39 cellular contexts compared by ENCODE assay signal in the genomic region with DNA sequence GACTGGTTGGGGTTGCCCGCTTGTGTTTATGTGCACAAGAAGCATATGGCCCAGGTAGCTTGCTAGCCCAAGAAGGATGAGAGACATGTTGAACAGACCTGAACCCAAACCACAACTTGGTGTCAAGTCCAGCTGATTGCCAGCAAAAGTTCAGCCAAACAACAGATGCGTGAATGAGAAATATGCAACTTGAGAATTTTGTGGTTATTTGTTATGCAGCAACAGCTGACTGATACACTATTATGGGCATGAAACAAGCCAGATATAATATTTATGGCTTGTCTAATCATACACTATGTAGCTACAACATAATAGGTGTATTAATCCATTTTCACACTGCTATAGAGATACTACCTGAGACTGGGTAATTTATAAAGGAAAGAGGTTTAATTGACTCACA.
"Had no signal": no experiment of that assay in that cellular context is flagged by ENCODE, and none has a peak within 500 bp of the region (broad histone marks: within the 10 kb centered on the region; RNA-seq: fewer than 3 reads in every experiment).

No MANE protein-coding gene starts in this region.

- H3K4me1 Mint-ChIP-seq: central memory CD8-positive, alpha-beta T cell; T-helper 17 cell had no signal

- H3K36me3 Mint-ChIP-seq: activated CD4-positive, alpha-beta memory T cell treated with anti-CD3 and anti-CD28 coated beads for 36 hours; activated CD8-positive, alpha-beta memory T cell treated with anti-CD3 and anti-CD28 coated beads, Interleukin-2, amount 10 ng/mL, durations not matched to agents 7 days and 5 days; activated naive CD4-positive, alpha-beta T cell treated with anti-CD3 and anti-CD28 coated beads, Interleukin-2, amount 50 U/mL, for 24 hours; activated naive CD8-positive, alpha-beta T cell treated with anti-CD3 and anti-CD28 coated beads for 36 hours had no signal

- H3K4me3 Mint-ChIP-seq: activated B cell treated with CpG ODN at 0.5 μM for 24 hours; activated CD4-positive, alpha-beta memory T cell treated with anti-CD3 and anti-CD28 coated beads for 36 hours; activated CD4-positive, alpha-beta T cell treated with anti-CD3 and anti-CD28 coated beads for 36 hours; activated CD4-positive, alpha-beta T cell treated with anti-CD3 and anti-CD28 coated beads, Interleukin-2, amount 10 ng/mL, durations not matched to agents 24 days and 14 days; activated CD8-positive, alpha-beta memory T cell treated with anti-CD3 and anti-CD28 coated beads, Interleukin-2, amount 10 ng/mL, durations not matched to agents 7 days and 5 days; activated CD8-positive, alpha-beta T cell treated with anti-CD3 and anti-CD28 coated beads, Interleukin-2, amount 10 ng/mL, durations not matched to agents 7 days and 5 days; activated naive CD4-positive, alpha-beta T cell treated with anti-CD3 and anti-CD28 coated beads for 36 hours; activated naive CD4-positive, alpha-beta T cell treated with anti-CD3 and anti-CD28 coated beads, Interleukin-2, amount 50 U/mL, for 24 hours; activated naive CD8-positive, alpha-beta T cell treated with anti-CD3 and anti-CD28 coated beads for 36 hours; activated naive CD8-positive, alpha-beta T cell treated with anti-CD3 and anti-CD28 coated beads, Interleukin-2, amount 50 U/mL, for 24 hours; activated T-helper 1 cell treated with anti-CD3 and anti-CD28 coated beads, Interleukin-12 subunit alpha, Interleukin-12 subunit beta, Interleukin-2, Interleukin-4 antibody, amounts not matched to agents 30 ng/mL and 10 ng/mL and 1 ng/mL, durations not matched to agents 14 hours and 24 hours and 36 hours; brain; central memory CD8-positive, alpha-beta T cell; T-helper 17 cell; T-helper 2 cell treated with Interferon-gamma antibody and Interleukin-4, amounts not matched to agents 5 μg/mL and 100 μg/mL, for 36 hours had no signal

- H3K27ac Mint-ChIP-seq: activated B cell treated with CpG ODN at 0.5 μM for 24 hours; activated CD4-positive, alpha-beta memory T cell treated with anti-CD3 and anti-CD28 coated beads for 36 hours; activated CD4-positive, alpha-beta T cell treated with anti-CD3 and anti-CD28 coated beads for 36 hours; activated CD8-positive, alpha-beta memory T cell treated with anti-CD3 and anti-CD28 coated beads, Interleukin-2, amount 10 ng/mL, durations not matched to agents 7 days and 5 days; activated CD8-positive, alpha-beta T cell treated with anti-CD3 and anti-CD28 coated beads, Interleukin-2, amount 10 ng/mL, durations not matched to agents 7 days and 5 days; activated naive CD4-positive, alpha-beta T cell treated with anti-CD3 and anti-CD28 coated beads for 36 hours; activated naive CD4-positive, alpha-beta T cell treated with anti-CD3 and anti-CD28 coated beads, Interleukin-2, amount 50 U/mL, for 24 hours; activated naive CD8-positive, alpha-beta T cell treated with anti-CD3 and anti-CD28 coated beads for 36 hours; activated naive CD8-positive, alpha-beta T cell treated with anti-CD3 and anti-CD28 coated beads, Interleukin-2, amount 50 U/mL, for 24 hours; activated T-helper 1 cell treated with anti-CD3 and anti-CD28 coated beads, Interleukin-12 subunit alpha, Interleukin-12 subunit beta, Interleukin-2, Interleukin-4 antibody, amounts not matched to agents 30 ng/mL and 10 ng/mL and 1 ng/mL, durations not matched to agents 14 hours and 24 hours and 36 hours; activated T-helper 2 cell treated with anti-CD3 and anti-CD28 coated beads, Interferon-gamma antibody, Interleukin-2, Interleukin-4, amounts not matched to agents 10 μg/mL and 5 μg/mL and 100 μg/mL, durations not matched to agents 14 hours and 24 hours and 36 hours; brain; T-helper 17 cell; T-helper 2 cell treated with Interferon-gamma antibody and Interleukin-4, amounts not matched to agents 5 μg/mL and 100 μg/mL, for 36 hours had no signal

- FAIRE-seq: endometrium, endothelial cell of umbilical vein had no signal

- H3K27me3 Mint-ChIP-seq: activated B cell treated with CpG ODN at 0.5 μM for 24 hours; activated CD4-positive, alpha-beta memory T cell treated with anti-CD3 and anti-CD28 coated beads for 36 hours; activated CD4-positive, alpha-beta T cell treated with anti-CD3 and anti-CD28 coated beads for 36 hours; activated CD4-positive, alpha-beta T cell treated with anti-CD3 and anti-CD28 coated beads, Interleukin-2, amount 10 ng/mL, durations not matched to agents 24 days and 14 days; activated CD8-positive, alpha-beta memory T cell treated with anti-CD3 and anti-CD28 coated beads, Interleukin-2, amount 10 ng/mL, durations not matched to agents 7 days and 5 days; activated naive CD4-positive, alpha-beta T cell treated with anti-CD3 and anti-CD28 coated beads, Interleukin-2, amount 50 U/mL, for 24 hours; activated naive CD8-positive, alpha-beta T cell treated with anti-CD3 and anti-CD28 coated beads for 36 hours; activated naive CD8-positive, alpha-beta T cell treated with anti-CD3 and anti-CD28 coated beads, Interleukin-2, amount 50 U/mL, for 24 hours; brain; central memory CD8-positive, alpha-beta T cell; T-helper 17 cell had no signal

- H3K27ac ChIP-seq: adrenal gland, breast epithelium, cardiac muscle cell, coronary artery, epithelial cell of prostate, esophagus squamous epithelium, gastroesophageal sphincter, WERI-Rb-1 had no signal

- H3K36me3 ChIP-seq: adrenal gland, breast epithelium, cardiac muscle cell, esophagus squamous epithelium, WERI-Rb-1 had no signal

- DNase-seq: activated B cell treated with CpG ODN at 0.5 μM for 24 hours; activated CD4-positive, alpha-beta memory T cell treated with anti-CD3 and anti-CD28 coated beads for 36 hours; activated CD4-positive, alpha-beta T cell treated with anti-CD3 and anti-CD28 coated beads for 36 hours; activated CD4-positive, alpha-beta T cell treated with anti-CD3 and anti-CD28 coated beads, Interleukin-2, amount 10 ng/mL, durations not matched to agents 24 days and 14 days; activated CD4-positive, CD25-positive, alpha-beta regulatory T cell treated with anti-CD3 and anti-CD28 coated beads, Interleukin-2, amount 50 U/mL, for 72 hours; activated CD8-positive, alpha-beta memory T cell treated with anti-CD3 and anti-CD28 coated beads, Interleukin-2, amount 10 ng/mL, durations not matched to agents 7 days and 5 days; activated CD8-positive, alpha-beta memory T cell treated with anti-CD3 and anti-CD28 coated beads, Interleukin-2, amount 50 U/mL, for 4 hours; activated CD8-positive, alpha-beta T cell treated with anti-CD3 and anti-CD28 coated beads, Interleukin-2, amount 10 ng/mL, durations not matched to agents 7 days and 5 days; activated effector memory CD4-positive, alpha-beta T cell treated with anti-CD3 and anti-CD28 coated beads, Interleukin-2, amount 50 U/mL, for 16 hours; activated naive CD4-positive, alpha-beta T cell treated with anti-CD3 and anti-CD28 coated beads for 36 hours; activated naive CD8-positive, alpha-beta T cell treated with anti-CD3 and anti-CD28 coated beads for 36 hours; activated naive CD8-positive, alpha-beta T cell treated with anti-CD3 and anti-CD28 coated beads, Interleukin-2, amount 50 U/mL, for 24 hours; activated T-cell treated with anti-CD3 and anti-CD28 coated beads, Interleukin-2, amount 50 U/mL, for 1 hour; activated T-cell treated with anti-CD3 and anti-CD28 coated beads, Interleukin-2, amount 50 U/mL, for 48 hours; adrenal gland; amygdala; aorta; dermis blood vessel endothelial cell; effector CD8-positive, alpha-beta T cell; esophagus squamous epithelium; foreskin melanocyte; head of caudate nucleus; T-helper 1 cell; T-helper 17 cell; T1000; WERI-Rb-1 had no signal

- H3K9me3 Mint-ChIP-seq: activated B cell treated with CpG ODN at 0.5 μM for 24 hours; activated CD4-positive, alpha-beta memory T cell treated with anti-CD3 and anti-CD28 coated beads for 36 hours; activated CD4-positive, alpha-beta T cell treated with anti-CD3 and anti-CD28 coated beads, Interleukin-2, amount 10 ng/mL, durations not matched to agents 24 days and 14 days; activated naive CD8-positive, alpha-beta T cell treated with anti-CD3 and anti-CD28 coated beads for 36 hours; activated naive CD8-positive, alpha-beta T cell treated with anti-CD3 and anti-CD28 coated beads, Interleukin-2, amount 50 U/mL, for 24 hours had no signal

- ATAC-seq: activated CD4-positive, alpha-beta T cell treated with anti-CD3 and anti-CD28 coated beads for 36 hours; activated CD8-positive, alpha-beta memory T cell treated with anti-CD3 and anti-CD28 coated beads, Interleukin-2, amount 10 ng/mL, durations not matched to agents 7 days and 5 days; activated CD8-positive, alpha-beta T cell treated with anti-CD3 and anti-CD28 coated beads, Interleukin-2, amount 10 ng/mL, durations not matched to agents 7 days and 5 days; activated naive CD8-positive, alpha-beta T cell treated with anti-CD3 and anti-CD28 coated beads, Interleukin-2, amount 50 U/mL, for 24 hours; gastroesophageal sphincter; T-helper 17 cell had no signal

- H3K4me1 ChIP-seq: adrenal gland, breast epithelium, esophagus squamous epithelium, gastroesophageal sphincter had no signal

- H3K27me3 ChIP-seq: adrenal gland, breast epithelium, cardiac muscle cell, esophagus squamous epithelium, gastroesophageal sphincter had no signal

- H3K4me3 ChIP-seq: adrenal gland, breast epithelium, cardiac muscle cell, coronary artery, esophagus squamous epithelium, gastroesophageal sphincter had no signal

- H3K9me3 ChIP-seq: adrenal gland, esophagus squamous epithelium, gastroesophageal sphincter had no signal
